Comparison of ENCODE assay signal across 8 cellular contexts in the genomic region with DNA sequence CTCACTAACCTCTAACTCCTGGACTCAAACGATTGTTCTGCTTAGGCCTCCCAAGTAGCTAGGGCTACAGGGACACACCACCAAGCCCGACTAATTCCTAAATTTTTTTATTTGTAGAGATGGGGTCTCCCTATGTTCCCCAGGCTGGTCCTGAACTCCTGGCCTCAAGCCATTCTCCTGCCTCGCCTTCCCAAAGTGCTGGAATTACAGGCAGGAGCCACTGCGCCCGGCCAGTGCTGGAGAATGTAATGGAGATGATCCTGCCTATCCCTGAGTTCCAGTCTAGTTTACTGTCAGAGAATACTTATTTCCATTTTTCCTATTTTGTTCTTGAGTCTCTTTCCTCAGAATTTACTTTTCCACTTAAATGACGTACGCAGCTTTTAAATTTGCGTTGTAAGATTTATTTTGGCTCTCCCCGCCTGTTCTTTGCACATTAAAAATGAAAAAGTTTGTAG. TPM values are rescaled to one million over a fixed set of nuclear protein-coding genes. Genes with fewer than 3 reads are reported as not detected.
DNase-seq lines count a peak whose midpoint lies in the region; ATAC-seq and TF ChIP-seq lines count a peak whose summit lies in the region.

TSS of gene CHEK1 (plus strand) at position 408 of the 458 bp plus-strand sequence. CDS start 1,606 bp downstream, outside the sequence.

- H3K27ac Mint-ChIP-seq in naive thymus-derived CD4-positive, alpha-beta T cell = peak within 1 kb of the TSS; percentile 64 to 99 (median 98)

- peak; percentile 2 for DNase-seq in M059J (ENCODE audit: low read depth)
- DNase-seq in coronary artery (ENCODE audit: low spot score) = no peak
- no peak for DNase-seq in naive thymus-derived CD4-positive, alpha-beta T cell
- DNase-seq in AG08396 (ENCODE audit: low spot score) = no peak
- DNase-seq in putamen (ENCODE audit: low spot score) = no peak

- peak within 1 kb of the TSS; percentile 68 to 93 (median 88) for H3K27ac ChIP-seq in BLaER1 treated with 17β-estradiol and CSF1 and Interleukin-3, amounts not matched to agents 10 nM and 100 nM
- peak within 1 kb of the TSS; percentile 83 to 96 for H3K27ac ChIP-seq in coronary artery
- peak within 1 kb of the TSS; percentile 96 for H3K27ac ChIP-seq in naive thymus-derived CD4-positive, alpha-beta T cell (ENCODE audit: low read depth, low read length)

- POLR2A ChIA-PET in naive thymus-derived CD4-positive, alpha-beta T cell (lab: Charles Lee) = interaction anchor here (0.7 to 5.5 kb wide), 10 partner anchors 8 to 679 kb away, joined by 3 to 46 read pairs (median 4); partner anchors contain the start of genes DCPS, EI24, FOXRED1 and HYLS1

- no peaks in the 10 kb centered on the region for H3K9me3 ChIP-seq in BLaER1 treated with 17β-estradiol and CSF1 and Interleukin-3, amounts not matched to agents 10 nM and 100 nM (replicated peaks in 1 of 11)
- no peaks in the 10 kb centered on the region for H3K9me3 ChIP-seq in naive thymus-derived CD4-positive, alpha-beta T cell (ENCODE audit: control insufficient read depth in 2 of 3, low read length in 3 of 3)

- H3K9me3 Mint-ChIP-seq in naive thymus-derived CD4-positive, alpha-beta T cell = no peaks in the 10 kb centered on the region

- peaks cover 13 to 42% (median 15%) of the 10 kb centered on the region in 7 donors for H3K4me1 Mint-ChIP-seq in naive thymus-derived CD4-positive, alpha-beta T cell

- peak within 1 kb of the TSS; percentile 81 to 92 (median 89) for H3K9ac ChIP-seq in BLaER1 treated with 17β-estradiol and CSF1 and Interleukin-3, amounts not matched to agents 10 nM and 100 nM

- H3K27me3 Mint-ChIP-seq in naive thymus-derived CD4-positive, alpha-beta T cell = no peaks in the 10 kb centered on the region

- peaks cover under 1 to 16% (median 6%) of the 10 kb centered on the region in 5 donors for H3K36me3 Mint-ChIP-seq in naive thymus-derived CD4-positive, alpha-beta T cell

- CTCF ChIA-PET in naive thymus-derived CD4-positive, alpha-beta T cell (lab: Charles Lee) = no interaction called here

- TF ChIP-seq CTCF in coronary artery (IDR thresholded peaks at IDR 0.05) = no peak

- peaks cover 25 to 72% (median 46%) of the 10 kb centered on the region in 11 experiments for H3K36me3 ChIP-seq in BLaER1 treated with 17β-estradiol and CSF1 and Interleukin-3, amounts not matched to agents 10 nM and 100 nM
- H3K36me3 ChIP-seq in naive thymus-derived CD4-positive, alpha-beta T cell (ENCODE audit: control insufficient read depth in 2 of 3, insufficient read depth in 3 of 3, low read length in 3 of 3) = peaks cover 3 to 29% (median 11%) of the 10 kb centered on the region in 3 experiments

- H4K20me1 ChIP-seq in BLaER1 treated with 17β-estradiol and CSF1 and Interleukin-3, amounts not matched to agents 10 nM and 100 nM = peaks cover 0 to 4% (median 0%) of the 10 kb centered on the region in 11 experiments; a peak in 5 of 22 replicates

- peak within 1 kb of the TSS; percentile 82 to 99 (median 98) for H3K4me3 Mint-ChIP-seq in naive thymus-derived CD4-positive, alpha-beta T cell

- no peaks in the 10 kb centered on the region for H3K27me3 ChIP-seq in BLaER1 treated with 17β-estradiol and CSF1 and Interleukin-3, amounts not matched to agents 10 nM and 100 nM
- no peaks in the 10 kb centered on the region for H3K27me3 ChIP-seq in naive thymus-derived CD4-positive, alpha-beta T cell (ENCODE audit: control insufficient read depth in 2 of 2, insufficient read depth in 2 of 2, low read length in 2 of 2)

- intact Hi-C loops in naive thymus-derived CD4-positive, alpha-beta T cell (cut with micrococcal nuclease) = loop anchor here (1.0 to 2.0 kb wide), 8 partner anchors 32 to 644 kb away; partner anchors contain the start of genes EI24 (in 2 of the 2), STT3A (in 2 of the 2), CDON (in 1 of the 2) and FAM118B (in 1 of the 2)

- peak within 1 kb of the TSS; percentile 71 to 91 (median 81) for H3K4me3 ChIP-seq in BLaER1 treated with 17β-estradiol and CSF1 and Interleukin-3, amounts not matched to agents 10 nM and 100 nM
- H3K4me3 ChIP-seq in coronary artery = peak within 1 kb of the TSS; percentile 85
- H3K4me3 ChIP-seq in naive thymus-derived CD4-positive, alpha-beta T cell (ENCODE audit: low read length) = peak within 1 kb of the TSS; percentile 91

- peak within 1 kb of the TSS; percentile 80 to 94 (median 86) for H3K4me2 ChIP-seq in BLaER1 treated with 17β-estradiol and CSF1 and Interleukin-3, amounts not matched to agents 10 nM and 100 nM

- peaks cover 23 to 40% (median 32%) of the 10 kb centered on the region in 10 experiments for H3K4me1 ChIP-seq in BLaER1 treated with 17β-estradiol and CSF1 and Interleukin-3, amounts not matched to agents 10 nM and 100 nM
- peaks cover 0 to 5% of the 10 kb centered on the region in 2 donors for H3K4me1 ChIP-seq in naive thymus-derived CD4-positive, alpha-beta T cell (ENCODE audit: control insufficient read depth in 2 of 2, insufficient read depth in 2 of 2, low read length in 2 of 2)

- no peak for ATAC-seq in naive thymus-derived CD4-positive, alpha-beta T cell
- ATAC-seq in HG02610 (IDR thresholded peaks at IDR 0.05; ENCODE audit: unreplicated experiment) (no peak), HG02840 (IDR thresholded peaks at IDR 0.05; ENCODE audit: low FRiP score, unreplicated experiment) (no peak)

RNA-seq across cellular contexts. Expression of gene CHEK1, which starts in this region (rescaled TPM):
- total RNA-seq in M059J (2014; rRNA removed; shearing (Covaris generic)) = 42.9 and 46.3 TPM in 2 replicates
- total RNA-seq in naive thymus-derived CD4-positive, alpha-beta T cell = 10 to 100 TPM in 1 of 5 experiments, 1 to 10 TPM in 4; 2.2 to 62.6 (median 7.5) TPM
- 1 to 10 TPM; 1.2 to 1.7 TPM for polyA plus RNA-seq in naive thymus-derived CD4-positive, alpha-beta T cell
